In genomic region chr3:47422743-47423142, GRCh38 we compare ENCODE assay signal across 1 cellular context.
TF ChIP-seq lines count a peak whose summit lies in the region.

No MANE protein-coding gene starts in this region.

TF ChIP-seq in WTC11, 78 proteins besides CTCF, POLR2A, EP300 and RAD21 (continued from another document):
- TF ChIP-seq AR (CRISPR knock-in tag; IDR thresholded peaks at IDR 0.05) (no peak), ZNF317 (CRISPR knock-in tag; IDR thresholded peaks at IDR 0.05; ENCODE audit: borderline replicate concordance, low read depth) (no peak), GABPB1 (CRISPR knock-in tag; IDR thresholded peaks at IDR 0.05) (no peak), ZNF263 (CRISPR knock-in tag; IDR thresholded peaks at IDR 0.05; ENCODE audit: low read depth) (no peak), ZNF121 (CRISPR knock-in tag; IDR thresholded peaks at IDR 0.05) (no peak), ERG (CRISPR knock-in tag; IDR thresholded peaks at IDR 0.05) (no peak), JAZF1 (CRISPR knock-in tag; IDR thresholded peaks at IDR 0.05) (no peak), NFYB (CRISPR knock-in tag; conservative IDR thresholded peaks at IDR 0.05; ENCODE audit: low read depth) (no peak), KAT7 (CRISPR knock-in tag; IDR thresholded peaks at IDR 0.05; ENCODE audit: borderline replicate concordance) (no peak), GTF2I (CRISPR knock-in tag; conservative IDR thresholded peaks at IDR 0.05) (no peak)
- TF ChIP-seq, protein P1, sequence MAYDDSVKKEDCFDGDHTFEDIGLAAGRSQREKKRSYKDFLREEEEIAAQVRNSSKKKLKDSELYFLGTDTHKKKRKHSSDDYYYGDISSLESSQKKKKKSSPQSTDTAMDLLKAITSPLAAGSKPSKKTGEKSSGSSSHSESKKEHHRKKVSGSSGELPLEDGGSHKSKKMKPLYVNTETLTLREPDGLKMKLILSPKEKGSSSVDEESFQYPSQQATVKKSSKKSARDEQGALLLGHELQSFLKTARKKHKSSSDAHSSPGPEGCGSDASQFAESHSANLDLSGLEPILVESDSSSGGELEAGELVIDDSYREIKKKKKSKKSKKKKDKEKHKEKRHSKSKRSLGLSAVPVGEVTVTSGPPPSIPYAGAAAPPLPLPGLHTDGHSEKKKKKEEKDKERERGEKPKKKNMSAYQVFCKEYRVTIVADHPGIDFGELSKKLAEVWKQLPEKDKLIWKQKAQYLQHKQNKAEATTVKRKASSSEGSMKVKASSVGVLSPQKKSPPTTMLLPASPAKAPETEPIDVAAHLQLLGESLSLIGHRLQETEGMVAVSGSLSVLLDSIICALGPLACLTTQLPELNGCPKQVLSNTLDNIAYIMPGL (CRISPR knock-in tag; IDR thresholded peaks at IDR 0.05) = no peak
- TF ChIP-seq, protein P2, sequence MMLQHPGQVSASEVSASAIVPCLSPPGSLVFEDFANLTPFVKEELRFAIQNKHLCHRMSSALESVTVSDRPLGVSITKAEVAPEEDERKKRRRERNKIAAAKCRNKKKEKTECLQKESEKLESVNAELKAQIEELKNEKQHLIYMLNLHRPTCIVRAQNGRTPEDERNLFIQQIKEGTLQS (CRISPR knock-in tag; conservative IDR thresholded peaks at IDR 0.05) = no peak
- TF ChIP-seq, protein P3, sequence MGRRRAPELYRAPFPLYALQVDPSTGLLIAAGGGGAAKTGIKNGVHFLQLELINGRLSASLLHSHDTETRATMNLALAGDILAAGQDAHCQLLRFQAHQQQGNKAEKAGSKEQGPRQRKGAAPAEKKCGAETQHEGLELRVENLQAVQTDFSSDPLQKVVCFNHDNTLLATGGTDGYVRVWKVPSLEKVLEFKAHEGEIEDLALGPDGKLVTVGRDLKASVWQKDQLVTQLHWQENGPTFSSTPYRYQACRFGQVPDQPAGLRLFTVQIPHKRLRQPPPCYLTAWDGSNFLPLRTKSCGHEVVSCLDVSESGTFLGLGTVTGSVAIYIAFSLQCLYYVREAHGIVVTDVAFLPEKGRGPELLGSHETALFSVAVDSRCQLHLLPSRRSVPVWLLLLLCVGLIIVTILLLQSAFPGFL (CRISPR knock-in tag; IDR thresholded peaks at IDR 0.05; ENCODE audit: borderline replicate concordance) = no peak
